1 cellular context compared by ENCODE assay signal in genomic region chr11:15327786-15328231, GRCh38.
TF ChIP-seq lines count a peak whose summit lies in the region.

No MANE protein-coding gene starts in this region.

TF ChIP-seq in HCT116, 20 proteins besides CTCF, POLR2A, EP300 and RAD21:
- TF ChIP-seq REST (IDR thresholded peaks at IDR 0.05; ENCODE audit: low read depth) (no peak), FOSL1 (IDR thresholded peaks at IDR 0.05; ENCODE audit: low read depth) (no peak), ZBTB33 (IDR thresholded peaks at IDR 0.05; ENCODE audit: extremely low read depth, insufficient replicate concordance, low read length) (no peak), YY1 (IDR thresholded peaks at IDR 0.05; ENCODE audit: extremely low read depth, insufficient replicate concordance, low read depth, low read length) (no peak), JUND (IDR thresholded peaks at IDR 0.05) (no peak), EZH2phosphoT487 (IDR thresholded peaks at IDR 0.05; ENCODE audit: borderline replicate concordance) (no peak), SRF (IDR thresholded peaks at IDR 0.05; ENCODE audit: low read depth) (no peak), SP1 (IDR thresholded peaks at IDR 0.05; ENCODE audit: low read depth) (no peak), CBX3 (IDR thresholded peaks at IDR 0.05; ENCODE audit: low read depth) (no peak), MAX (IDR thresholded peaks at IDR 0.05) (no peak)
